In the genomic region with DNA sequence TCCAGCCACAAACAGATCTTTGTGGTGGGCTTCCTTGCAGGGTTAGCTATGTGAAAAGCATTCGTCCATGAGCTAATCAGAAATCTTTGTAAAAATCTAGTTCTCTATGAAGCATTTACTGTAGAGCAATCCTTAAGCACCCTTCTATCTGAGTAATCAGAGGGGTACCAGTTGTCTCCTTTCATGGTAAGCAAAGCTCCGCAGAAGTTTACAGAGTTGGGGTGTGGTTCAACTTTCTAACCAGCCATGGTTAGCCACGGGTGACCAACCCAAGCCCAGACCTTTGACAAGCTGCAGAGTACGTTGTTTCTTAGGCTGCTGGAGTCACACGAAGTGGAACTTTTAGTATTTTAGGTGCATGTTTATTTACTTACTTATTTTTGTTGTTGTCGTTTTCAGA, we compare ENCODE assay signal across 10 cellular contexts.
DNase-seq lines count a peak whose midpoint lies in the region; ATAC-seq, FAIRE-seq and TF ChIP-seq lines count a peak whose summit lies in the region.
"Had no signal": no experiment of that assay in that cellular context is flagged by ENCODE, and none has a peak within 500 bp of the region (broad histone marks: within the 10 kb centered on the region; RNA-seq: fewer than 3 reads in every experiment).

No MANE protein-coding gene starts in this region.

- no peak for TF ChIP-seq CTCF in CD8-positive, alpha-beta T cell (IDR thresholded peaks at IDR 0.05)
- TF ChIP-seq CTCF in endothelial cell of umbilical vein (IDR thresholded peaks at IDR 0.05; ENCODE audit: extremely low read depth in 1 of 2, insufficient read depth in 1 of 2, low read depth in 1 of 2, low read length in 2 of 2) (no peak), A673 (conservative IDR thresholded peaks at IDR 0.05; ENCODE audit: low read depth, low read length) (no peak), SK-N-SH (IDR thresholded peaks at IDR 0.05) (no peak)

- no peaks in the 10 kb centered on the region for H3K27me3 Mint-ChIP-seq in CD8-positive, alpha-beta T cell (ENCODE audit: low read depth)

- no peaks in the 10 kb centered on the region for H3K9me1 ChIP-seq in endothelial cell of umbilical vein (replicated peaks; ENCODE audit: control insufficient read depth, extremely low read depth, insufficient read depth, low read length)

- TF ChIP-seq POLR2A in endothelial cell of umbilical vein (IDR thresholded peaks at IDR 0.05; ENCODE audit: low read depth, low read length), result peak; percentile 28

- H3K27me3 ChIP-seq in CD8-positive, alpha-beta T cell (ENCODE audit: insufficient read depth, low read length), result no peaks in the 10 kb centered on the region
- no peaks in the 10 kb centered on the region for H3K27me3 ChIP-seq in endothelial cell of umbilical vein (ENCODE audit: control insufficient read depth in 2 of 2, insufficient read depth in 2 of 2, low read length in 2 of 2)
- no peaks in the 10 kb centered on the region for H3K27me3 ChIP-seq in A673 (replicated peaks; ENCODE audit: insufficient read depth, low read depth, low read length, poor library complexity)
- no peaks in the 10 kb centered on the region for H3K27me3 ChIP-seq in SK-N-SH (ENCODE audit: insufficient read depth)

- peaks cover 16% of the 10 kb centered on the region for H3K36me3 Mint-ChIP-seq in CD8-positive, alpha-beta T cell

- H3F3A ChIP-seq in SK-N-SH (replicated peaks; ENCODE audit: insufficient read depth), result peaks cover 11% of the 10 kb centered on the region

- POLR2A ChIA-PET in CD8-positive, alpha-beta T cell (lab: Charles Lee), result interaction anchor here (0.6 to 1.9 kb wide), 3 partner anchors 20 to 30 kb away, joined by 3 to 6 read pairs (median 3); no protein-coding TSS in a partner anchor
- POLR2A ChIA-PET in endothelial cell of umbilical vein (lab: Charles Lee), result no interaction called here
- POLR2A ChIA-PET in A673 (lab: Charles Lee; ENCODE audit: low non-redundant PET), result no interaction called here
- POLR2A ChIA-PET in SK-N-SH (lab: Yijun Ruan, JAX), result no interaction called here

- peaks cover 60% of the 10 kb centered on the region for H3K4me1 ChIP-seq in CD8-positive, alpha-beta T cell (ENCODE audit: insufficient read depth, low read length)
- peaks cover 53% of the 10 kb centered on the region for H3K4me1 ChIP-seq in endothelial cell of umbilical vein (ENCODE audit: control insufficient read depth, extremely low read depth, insufficient read depth, low read length)
- no peaks in the 10 kb centered on the region for H3K4me1 ChIP-seq in A673 (ENCODE audit: insufficient read depth, low read length, poor library complexity, severe bottlenecking)
- H3K4me1 ChIP-seq in SK-N-SH (ENCODE audit: control insufficient read depth in 1 of 2, insufficient read depth in 2 of 2, low read depth in 1 of 2, low read length in 1 of 2), result no peaks in the 10 kb centered on the region; a peak in 1 of 4 replicates

- H3K9me2 ChIP-seq in SK-N-SH, result no peaks in the 10 kb centered on the region

- CTCF ChIA-PET in CD8-positive, alpha-beta T cell (lab: Charles Lee), result interaction anchor here (0.5 to 0.6 kb wide), 2 partner anchors 11 to 81 kb away, joined by 3 read pairs; no protein-coding TSS in a partner anchor
- CTCF ChIA-PET in endothelial cell of umbilical vein (lab: Charles Lee) (interaction anchor here (1.6 kb wide), 1 partner anchor 66 kb away, joined by 6 read pairs; no protein-coding TSS in a partner anchor), A673 (lab: Charles Lee) (no interaction called here), SK-N-SH (lab: Yijun Ruan, JAX) (no interaction called here)

- TF ChIP-seq RAD21 in SK-N-SH (IDR thresholded peaks at IDR 0.05; ENCODE audit: low read length), result no peak

- TF ChIP-seq EP300 in SK-N-SH (IDR thresholded peaks at IDR 0.05; ENCODE audit: borderline replicate concordance in 1 of 2, low read depth in 1 of 2, low read length in 1 of 2), result no peak

- intact Hi-C loops in CD8-positive, alpha-beta T cell (cut with DNase I, micrococcal nuclease), result no loop called here
- intact Hi-C loops in endothelial cell of umbilical vein (cut with micrococcal nuclease), result loop anchor here (2.0 kb wide), 2 partner anchors 111 to 489 kb away; a partner anchor contains a TSS
- intact Hi-C loops in A673 (cut with micrococcal nuclease; ENCODE audit: unreplicated experiment), result no loop called here

- no peak for DNase-seq in CD8-positive, alpha-beta T cell
- no peak for DNase-seq in endothelial cell of umbilical vein (ENCODE audit: low read depth, low spot score)
- DNase-seq in A673 (ENCODE audit: low spot score), result no peak
- no peak for DNase-seq in cerebellum (ENCODE audit: low spot score)
- no peak for DNase-seq in SK-N-SH

- BruUV-seq in endothelial cell of umbilical vein (replicated peaks; lab: Mats Ljungman, UMichigan) (no TSS peak), A673 (replicated peaks; lab: Mats Ljungman, UMichigan) (no TSS peak)

- no peaks in the 10 kb centered on the region for H4K20me1 ChIP-seq in endothelial cell of umbilical vein (replicated peaks; ENCODE audit: control insufficient read depth, extremely low read depth, insufficient read depth, low read length)
- no peaks in the 10 kb centered on the region for H4K20me1 ChIP-seq in SK-N-SH (ENCODE audit: insufficient read depth)

- peak overlapping the region; percentile 65 for H3K9ac ChIP-seq in endothelial cell of umbilical vein (replicated peaks; ENCODE audit: extremely low read depth, insufficient read depth, low read length)
- no peak overlapping the region for H3K9ac ChIP-seq in SK-N-SH

- H2AFZ ChIP-seq in endothelial cell of umbilical vein (ENCODE audit: low read depth, low read length) (no peak overlapping the region), SK-N-SH (ENCODE audit: low read depth) (no peak overlapping the region)

- peak overlapping the region; percentile 85 for H3K27ac Mint-ChIP-seq in CD8-positive, alpha-beta T cell

- H3K79me2 ChIP-seq in endothelial cell of umbilical vein (ENCODE audit: control insufficient read depth, insufficient read depth, low read length) (peaks cover 73% of the 10 kb centered on the region), SK-N-SH (ENCODE audit: insufficient read depth) (peaks cover 100% of the 10 kb centered on the region)

- no peak for ATAC-seq in CD8-positive, alpha-beta T cell
- peak; percentile 70 for ATAC-seq in GM21367 (IDR thresholded peaks at IDR 0.05; ENCODE audit: unreplicated experiment)
- peak; percentile 53 for ATAC-seq in HG03280 (IDR thresholded peaks at IDR 0.05; ENCODE audit: unreplicated experiment)
- ATAC-seq in HG03571 (IDR thresholded peaks at IDR 0.05; ENCODE audit: unreplicated experiment), result no peak
- ATAC-seq: SK-N-SH treated with all-trans-retinoic acid at 6 μM for 48 hours had no signal

- dilution Hi-C loops in endothelial cell of umbilical vein (cut with MboI; ENCODE audit: extremely low pct_ligation_motif_present, low sequenced_read_pairs), result no loop called here

- peak overlapping the region; percentile 9 for H3K4me3 Mint-ChIP-seq in CD8-positive, alpha-beta T cell

- H3K4me3 ChIP-seq in CD8-positive, alpha-beta T cell (ENCODE audit: low read depth, low read length), result no peak overlapping the region
- no peak overlapping the region for H3K4me3 ChIP-seq in endothelial cell of umbilical vein (replicated peaks in 1 of 3; ENCODE audit: insufficient read depth in 1 of 3, low read depth in 1 of 3, low read length in 3 of 3)
- H3K4me3 ChIP-seq in A673 (ENCODE audit: low read depth, low read length, poor library complexity, severe bottlenecking), result no peak overlapping the region
- H3K4me3 ChIP-seq in SK-N-SH (ENCODE audit: low read depth in 2 of 2, low read length in 1 of 2), result no peak overlapping the region

- peaks cover 59% of the 10 kb centered on the region for H3K4me1 Mint-ChIP-seq in CD8-positive, alpha-beta T cell (ENCODE audit: low read depth)

- 71% methylated on average over 6 of the region's 6 CpGs for WGBS in SK-N-SH (ENCODE audit: low lambda C conversion rate)

- H3K9me3 Mint-ChIP-seq in CD8-positive, alpha-beta T cell, result no peaks in the 10 kb centered on the region

- no peak overlapping the region for H3K27ac ChIP-seq in CD8-positive, alpha-beta T cell (ENCODE audit: low read depth, low read length)
- H3K27ac ChIP-seq in endothelial cell of umbilical vein (ENCODE audit: insufficient read depth, low read depth, low read length), result peak overlapping the region; percentile 93
- H3K27ac ChIP-seq in A673 (ENCODE audit: low read depth, low read length, poor library complexity, severe bottlenecking), result no peak overlapping the region
- H3K27ac ChIP-seq in SK-N-SH (ENCODE audit: low read depth in 2 of 2, low read length in 1 of 2), result no peak overlapping the region

- no peaks in the 10 kb centered on the region for H3K36me3 ChIP-seq in CD8-positive, alpha-beta T cell (ENCODE audit: insufficient read depth, low read length)
- peaks cover 14 to 15% of the 10 kb centered on the region in 2 experiments for H3K36me3 ChIP-seq in endothelial cell of umbilical vein (ENCODE audit: control insufficient read depth in 2 of 2, extremely low read depth in 1 of 2, insufficient read depth in 2 of 2, low read length in 2 of 2)
- H3K36me3 ChIP-seq in A673 (ENCODE audit: insufficient read depth, low read length, poor library complexity, severe bottlenecking), result no peaks in the 10 kb centered on the region
- H3K36me3 ChIP-seq in SK-N-SH (replicated peaks in 1 of 2; ENCODE audit: control insufficient read depth in 1 of 2, insufficient read depth in 2 of 2, low read length in 1 of 2), result peaks cover 7 to 50% of the 10 kb centered on the region in 2 experiments

- no peak for FAIRE-seq in endothelial cell of umbilical vein (lab: Jason Lieb, UNC)
- FAIRE-seq: bronchial epithelial cell had no signal

- peak overlapping the region; percentile 64 for H3K4me2 ChIP-seq in endothelial cell of umbilical vein (ENCODE audit: insufficient read depth, low read length)
- H3K4me2 ChIP-seq in SK-N-SH, result no peak overlapping the region

- no peaks in the 10 kb centered on the region for H3K9me3 ChIP-seq in CD8-positive, alpha-beta T cell (ENCODE audit: low read length)
- H3K9me3 ChIP-seq in endothelial cell of umbilical vein (replicated peaks; ENCODE audit: control insufficient read depth, insufficient read depth, low read length), result no peaks in the 10 kb centered on the region
- H3K9me3 ChIP-seq in A673 (ENCODE audit: low read depth, low read length, poor library complexity, severe bottlenecking), result no peaks in the 10 kb centered on the region
- H3K9me3 ChIP-seq in SK-N-SH, result no peaks in the 10 kb centered on the region

TF ChIP-seq in endothelial cell of umbilical vein, 7 proteins besides CTCF, POLR2A, EP300 and RAD21 (continues in another document):
- TF ChIP-seq, protein P1, sequence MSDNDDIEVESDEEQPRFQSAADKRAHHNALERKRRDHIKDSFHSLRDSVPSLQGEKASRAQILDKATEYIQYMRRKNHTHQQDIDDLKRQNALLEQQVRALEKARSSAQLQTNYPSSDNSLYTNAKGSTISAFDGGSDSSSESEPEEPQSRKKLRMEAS (IDR thresholded peaks at IDR 0.05; ENCODE audit: insufficient read depth, insufficient read length), result no peak
- no peak for TF ChIP-seq FOS (IDR thresholded peaks at IDR 0.05; ENCODE audit: borderline replicate concordance, insufficient read depth, low read length)

TF ChIP-seq in SK-N-SH, 30 proteins besides CTCF, POLR2A, EP300 and RAD21 (continues in another document):
- TF ChIP-seq SIN3A (IDR thresholded peaks at IDR 0.05; ENCODE audit: borderline replicate concordance, low read depth, low read length), result no peak

Comparison
In these comparisons a context has a peak if more than half of its experiments do, and no peak if none do; other contexts are left out.
1. ATAC-seq: peak in GM21367 (single experiment) and HG03280 (single experiment); none in CD8-positive, alpha-beta T cell (single experiment) and HG03571 (single experiment).
2. CTCF ChIA-PET loops: an anchor here in CD8-positive, alpha-beta T cell (0.5 to 0.6 kb wide) and endothelial cell of umbilical vein (1.6 kb wide); none called in A673 and SK-N-SH.